Comparison of ENCODE assay signal across 13 cellular contexts in the genomic region with DNA sequence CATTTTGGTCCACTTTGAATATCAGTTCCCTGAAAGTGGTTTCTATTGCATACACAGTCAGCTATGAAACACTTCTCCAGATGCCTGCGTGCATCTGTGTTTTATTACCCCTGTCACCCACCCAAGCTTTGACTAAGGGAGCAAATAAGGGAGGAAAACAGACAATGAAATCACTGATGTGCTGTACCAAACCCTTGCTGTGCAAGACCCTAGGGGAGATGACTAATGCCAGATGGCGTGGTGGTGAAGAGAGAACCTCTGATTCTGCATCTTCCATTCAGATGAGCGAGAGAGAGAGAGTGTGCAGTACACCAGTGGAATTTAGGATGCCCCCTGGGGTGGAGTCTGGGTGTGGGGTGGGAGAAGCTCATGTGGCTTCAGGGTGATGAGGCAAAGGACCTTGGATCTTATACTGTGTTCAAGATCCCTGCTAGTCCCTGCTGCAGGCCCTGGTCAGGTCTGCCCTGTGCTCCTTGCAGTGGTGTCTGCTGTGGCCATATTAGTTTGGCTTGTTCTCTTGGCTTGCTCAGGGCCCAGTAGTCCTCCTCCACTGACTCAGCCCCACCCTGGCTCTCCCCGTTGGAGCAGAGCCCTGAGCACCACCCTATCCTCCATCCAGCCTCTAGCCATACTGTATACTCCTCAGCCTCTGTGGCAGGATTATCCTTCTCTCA. TPM values are rescaled to one million over a fixed set of nuclear protein-coding genes. Genes with fewer than 3 reads are reported as not detected.
DNase-seq lines count a peak whose midpoint lies in the region; ATAC-seq and TF ChIP-seq lines count a peak whose summit lies in the region.
"Had no signal": no experiment of that assay in that cellular context is flagged by ENCODE, and none has a peak within 500 bp of the region (broad histone marks: within the 10 kb centered on the region; RNA-seq: fewer than 3 reads in every experiment).

No MANE protein-coding gene starts in this region.

- no peaks in the 10 kb centered on the region for H3K36me3 Mint-ChIP-seq in naive thymus-derived CD4-positive, alpha-beta T cell
- H3K36me3 Mint-ChIP-seq: activated naive CD8-positive, alpha-beta T cell had no signal

- no peak overlapping the region for H3K4me3 Mint-ChIP-seq in naive thymus-derived CD4-positive, alpha-beta T cell
- H3K4me3 Mint-ChIP-seq: activated naive CD8-positive, alpha-beta T cell had no signal

- H3K4me3 ChIP-seq in HFF-Myc (replicated peaks; ENCODE audit: low read depth, low read length) (no peak overlapping the region), right cardiac atrium (ENCODE audit: low read length) (no peak overlapping the region), subcutaneous abdominal adipose tissue (ENCODE audit: low read depth in 1 of 5, low read length in 5 of 5) (no peak overlapping the region), hepatocyte (no peak overlapping the region)
- H3K4me3 ChIP-seq in naive thymus-derived CD4-positive, alpha-beta T cell (ENCODE audit: low read length): no peak overlapping the region
- H3K4me3 ChIP-seq: SJSA1 had no signal

- no peaks in the 10 kb centered on the region for H4K20me1 ChIP-seq in hepatocyte (ENCODE audit: insufficient read depth, poor library complexity, severe bottlenecking)

- H3K79me2 ChIP-seq in hepatocyte: no peaks in the 10 kb centered on the region

- WGBS in right cardiac atrium: 60% methylated on average over 4 of the region's 4 CpGs
- WGBS in hepatocyte (ENCODE audit: low lambda C conversion rate, missing lambda C conversion rate): 70% methylated on average over 4 of the region's 4 CpGs

- CTCF ChIA-PET in naive thymus-derived CD4-positive, alpha-beta T cell (lab: Charles Lee): interaction anchor here (0.8 to 1.3 kb wide), 2 partner anchors 13 to 24 kb away, joined by 3 read pairs; no protein-coding TSS in a partner anchor

- H3K27ac Mint-ChIP-seq in naive thymus-derived CD4-positive, alpha-beta T cell: no peak overlapping the region
- H3K27ac Mint-ChIP-seq: activated naive CD8-positive, alpha-beta T cell had no signal

- DNase-seq in HFF-Myc (ENCODE audit: extremely low read depth, low read depth) (peak; percentile 92), brain pericyte (ENCODE audit: low read depth, low spot score) (peak; percentile 81), right cardiac atrium (peak; percentile 43 to 60 (median 53)), Kasumi-1 (lab: John Stamatoyannopoulos, UW) (no peak), hepatocyte (ENCODE audit: low spot score) (no peak), NCI-H1930 (lab: John Stamatoyannopoulos, UW) (no peak)
- DNase-seq in naive thymus-derived CD4-positive, alpha-beta T cell: no peak
- DNase-seq: activated CD4-positive, alpha-beta T cell treated with anti-CD3 and anti-CD28 coated beads, Interleukin-2, amount 50 U/mL, for 4 hours; NCI-H510A treated with DMSO at 0.1 percent for 48 hours had no signal

- H3K27me3 Mint-ChIP-seq in naive thymus-derived CD4-positive, alpha-beta T cell: peaks cover 0 to 11% (median 0%) of the 10 kb centered on the region in 5 donors
- H3K27me3 Mint-ChIP-seq: activated naive CD8-positive, alpha-beta T cell had no signal

- no peak overlapping the region for H3K27ac ChIP-seq in right cardiac atrium (ENCODE audit: low read length)
- peak overlapping the region; percentile 55 for H3K27ac ChIP-seq in subcutaneous abdominal adipose tissue (ENCODE audit: low read depth, low read length)
- H3K27ac ChIP-seq in naive thymus-derived CD4-positive, alpha-beta T cell (ENCODE audit: low read depth, low read length): no peak overlapping the region
- H3K27ac ChIP-seq in hepatocyte: no peak overlapping the region
- H3K27ac ChIP-seq: KMS-11, SJSA1 had no signal

- H3K27me3 ChIP-seq in right cardiac atrium (ENCODE audit: control insufficient read depth, insufficient read depth) (no peaks in the 10 kb centered on the region), subcutaneous abdominal adipose tissue (ENCODE audit: control insufficient read depth in 5 of 5, insufficient read depth in 4 of 5, low read length in 5 of 5) (no peaks in the 10 kb centered on the region), hepatocyte (no peaks in the 10 kb centered on the region)
- no peaks in the 10 kb centered on the region for H3K27me3 ChIP-seq in naive thymus-derived CD4-positive, alpha-beta T cell (ENCODE audit: control insufficient read depth in 2 of 2, insufficient read depth in 2 of 2, low read length in 2 of 2)

- H3K4me1 ChIP-seq in right cardiac atrium (ENCODE audit: control insufficient read depth, insufficient read depth, low read length) (no peaks in the 10 kb centered on the region), subcutaneous abdominal adipose tissue (ENCODE audit: control insufficient read depth in 5 of 5, insufficient read depth in 5 of 5, low read length in 5 of 5) (peaks cover 0 to 9% (median 0%) of the 10 kb centered on the region in 5 donors), hepatocyte (ENCODE audit: insufficient read depth) (no peaks in the 10 kb centered on the region)
- no peaks in the 10 kb centered on the region for H3K4me1 ChIP-seq in naive thymus-derived CD4-positive, alpha-beta T cell (ENCODE audit: control insufficient read depth in 2 of 2, insufficient read depth in 2 of 2, low read length in 2 of 2)
- H3K4me1 ChIP-seq: SJSA1 had no signal

- H3K9me3 Mint-ChIP-seq in naive thymus-derived CD4-positive, alpha-beta T cell: no peaks in the 10 kb centered on the region

- no peaks in the 10 kb centered on the region for H3K9me2 ChIP-seq in hepatocyte (replicated peaks; ENCODE audit: insufficient read depth)

- TF ChIP-seq CTCF in HFF-Myc (IDR thresholded peaks at IDR 0.05; ENCODE audit: low read depth, low read length, missing control alignments): no peak
- TF ChIP-seq CTCF in hepatocyte (IDR thresholded peaks at IDR 0.05; ENCODE audit: poor library complexity): no peak

- peak; percentile 75 to 83 for ATAC-seq in right cardiac atrium
- no peak for ATAC-seq in naive thymus-derived CD4-positive, alpha-beta T cell

- no peak overlapping the region for H2AFZ ChIP-seq in hepatocyte

- H3K4me1 Mint-ChIP-seq in naive thymus-derived CD4-positive, alpha-beta T cell: no peaks in the 10 kb centered on the region

- no peak overlapping the region for H3K9ac ChIP-seq in subcutaneous abdominal adipose tissue (ENCODE audit: low read length in 5 of 5)
- H3K9ac ChIP-seq: KMS-11 had no signal

- H3K36me3 ChIP-seq in subcutaneous abdominal adipose tissue (ENCODE audit: control insufficient read depth in 5 of 5, insufficient read depth in 5 of 5, low read length in 5 of 5) (no peaks in the 10 kb centered on the region), hepatocyte (replicated peaks; ENCODE audit: insufficient read depth, low read depth) (no peaks in the 10 kb centered on the region)
- H3K36me3 ChIP-seq in naive thymus-derived CD4-positive, alpha-beta T cell (ENCODE audit: control insufficient read depth in 2 of 3, insufficient read depth in 3 of 3, low read length in 3 of 3): no peaks in the 10 kb centered on the region
- H3K36me3 ChIP-seq: SJSA1 had no signal

- POLR2A ChIA-PET in naive thymus-derived CD4-positive, alpha-beta T cell (lab: Charles Lee): no interaction called here

- intact Hi-C loops in right cardiac atrium (cut with DNase I): loop anchor here in 1 of 4 donors (10.0 kb wide), 1 partner anchor 198 kb away; no protein-coding TSS in a partner anchor
- intact Hi-C loops in naive thymus-derived CD4-positive, alpha-beta T cell (cut with micrococcal nuclease): no loop called here

- no peaks in the 10 kb centered on the region for H3K9me3 ChIP-seq in right cardiac atrium (ENCODE audit: control insufficient read depth, low read length)
- no peaks in the 10 kb centered on the region for H3K9me3 ChIP-seq in subcutaneous abdominal adipose tissue (ENCODE audit: control insufficient read depth in 5 of 5, low read length in 5 of 5)
- no peaks in the 10 kb centered on the region for H3K9me3 ChIP-seq in naive thymus-derived CD4-positive, alpha-beta T cell (ENCODE audit: control insufficient read depth in 2 of 3, low read length in 3 of 3)
- H3K9me3 ChIP-seq in hepatocyte (ENCODE audit: low read depth): no peaks in the 10 kb centered on the region
- H3K9me3 ChIP-seq: SJSA1 had no signal

- no peak overlapping the region for H3K4me2 ChIP-seq in hepatocyte
- H3K4me2 ChIP-seq: KMS-11 had no signal

RNA-seq across cellular contexts. Expression of a gene that starts 18.5 kb away (rescaled TPM):
- not detected for total RNA-seq in right cardiac atrium
- not detected for polyA plus RNA-seq in right cardiac atrium
- total RNA-seq in naive thymus-derived CD4-positive, alpha-beta T cell: not detected
- polyA plus RNA-seq in naive thymus-derived CD4-positive, alpha-beta T cell: not detected
- 39.1 and 42.9 TPM in 2 replicates for total RNA-seq in hepatocyte
- 2.0 and 3.5 TPM in 2 replicates for polyA plus RNA-seq in hepatocyte
- total RNA-seq: SJSA1 had no signal

RNA-seq across cellular contexts. Expression of a gene that starts 59.6 kb away (rescaled TPM):
- total RNA-seq in right cardiac atrium (under 1 TPM in 1 of 4 donors, not detected in 3; 0.11 TPM), hepatocyte (0.07 TPM in 1 of 2 replicates, not detected in the other)
- polyA plus RNA-seq in right cardiac atrium (0.07 TPM), hepatocyte (0.22 TPM in 1 of 2 replicates, not detected in the other)
- total RNA-seq in naive thymus-derived CD4-positive, alpha-beta T cell: not detected
- not detected for polyA plus RNA-seq in naive thymus-derived CD4-positive, alpha-beta T cell
- total RNA-seq: SJSA1 had no signal

Comparison
In these comparisons a context has a peak if more than half of its experiments do, and no peak if none do; other contexts are left out.
1. DNase-seq: peak in HFF-Myc (single experiment), brain pericyte (single experiment) and right cardiac atrium (3 of 3); none in Kasumi-1 (0 of 2), naive thymus-derived CD4-positive, alpha-beta T cell (0 of 9), hepatocyte (single experiment) and NCI-H1930 (0 of 2).
2. RNA of a gene that starts 18.5 kb away (total RNA-seq): 39.1 to 42.9 TPM in hepatocyte; not detected in right cardiac atrium and not detected in naive thymus-derived CD4-positive, alpha-beta T cell; every median in the first group is over 10 times any median in the second.